Comparison of ENCODE assay signal across 1 cellular context in genomic region chr3:79419222-79419621, GRCh38.
A peak's percentile ranks its signal among the peaks of the same experiment; 100 is the strongest.
TF ChIP-seq lines count a peak whose summit lies in the region.

No MANE protein-coding gene starts in this region.

TF ChIP-seq in SK-N-SH, 30 proteins besides CTCF, POLR2A, EP300 and RAD21 (continued from another document):
- TF ChIP-seq JUND (IDR thresholded peaks at IDR 0.05): 0 out of 2 replicates have a peak, but pooled peaks have one; percentile 9
- peak; percentile 55 for TF ChIP-seq TCF12 (IDR thresholded peaks at IDR 0.05)
